Comparison of ENCODE assay signal across 8 cellular contexts in the genomic region with DNA sequence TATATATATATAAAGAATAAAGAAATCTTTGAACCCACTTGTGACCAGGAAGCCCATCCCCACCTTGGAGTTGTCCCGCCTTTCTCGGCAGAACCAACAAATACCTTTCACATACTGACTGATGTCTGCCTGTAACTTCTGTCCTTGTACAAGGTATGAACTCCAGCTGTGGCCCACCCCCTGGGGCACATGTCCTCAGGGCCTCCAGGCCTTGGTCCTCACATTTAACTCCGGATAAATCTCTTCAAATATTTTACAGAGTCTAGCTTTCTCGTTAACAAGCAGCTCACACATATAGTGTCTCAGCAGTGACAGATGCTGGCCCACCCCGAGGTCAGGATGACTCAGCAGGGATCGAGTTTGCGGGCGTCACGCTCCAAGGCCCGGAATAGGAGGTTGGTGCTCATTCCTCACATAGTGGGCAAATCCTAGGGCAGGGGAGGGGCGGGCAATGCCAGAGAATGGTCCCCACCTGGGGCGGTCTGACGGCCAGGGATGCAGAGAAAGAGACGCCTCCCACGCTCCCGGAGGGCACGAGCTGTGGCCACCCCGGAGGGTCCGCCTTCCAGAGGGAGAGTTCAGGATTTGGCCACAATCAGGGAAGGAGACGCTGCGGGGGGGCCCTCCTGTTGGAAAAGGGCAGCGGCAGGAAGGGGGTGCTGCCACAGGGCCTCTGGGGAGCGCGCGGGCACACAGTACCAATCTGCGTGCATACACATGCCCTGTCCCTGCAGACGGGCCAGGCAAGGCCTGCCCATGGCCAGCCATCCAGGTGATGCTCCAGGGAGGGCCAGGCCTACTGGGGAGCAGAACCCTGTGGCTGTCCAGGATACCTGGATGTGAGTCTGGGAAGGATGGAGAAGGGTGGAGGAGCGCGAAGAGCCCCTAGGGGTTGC.
DNase-seq lines count a peak whose midpoint lies in the region; ATAC-seq and TF ChIP-seq lines count a peak whose summit lies in the region.
"Not testable (repeated sequence)": the region's sequence is repeated elsewhere in the genome, so short reads cannot be mapped to it uniquely, and the experiment has no call there.

No MANE protein-coding gene starts in this region.

- H3K9ac ChIP-seq in skeletal muscle satellite cell (ENCODE audit: low read depth, low read length), result peak overlapping the region; percentile 13

- intact Hi-C loops in Right ventricle myocardium inferior (cut with DNase I), result not testable (repeated sequence)

- not testable (repeated sequence) for TF ChIP-seq CTCF in AG04449 (IDR thresholded peaks at IDR 0.05; ENCODE audit: insufficient read depth, low read length, missing control alignments); Peyer's patch (IDR thresholded peaks at IDR 0.05); choroid plexus epithelial cell (conservative IDR thresholded peaks at IDR 0.05; ENCODE audit: low read depth, low read length); mesothelial cell of epicardium (IDR thresholded peaks at IDR 0.05; ENCODE audit: unreplicated experiment)

- not testable (repeated sequence) for H3K27me3 ChIP-seq in Peyer's patch; skeletal muscle satellite cell (ENCODE audit: control insufficient read depth, insufficient read depth, low read length)

- H3K9me3 ChIP-seq in Peyer's patch; skeletal muscle satellite cell (replicated peaks; ENCODE audit: low read length): not testable (repeated sequence)

- H3K36me3 ChIP-seq in Peyer's patch, result not testable (repeated sequence)
- H3K36me3 ChIP-seq in skeletal muscle satellite cell (ENCODE audit: insufficient read depth, low read length), result peaks cover 13% of the 10 kb centered on the region

- CTCF ChIA-PET in AG04449 (lab: Yijun Ruan, JAX), result not testable (repeated sequence)

- POLR2A ChIA-PET in AG04449 (lab: Yijun Ruan, JAX), result interaction anchor here (1.6 kb wide), 1 partner anchor 9 kb away, joined by 6 read pairs; no protein-coding TSS in a partner anchor

- peaks cover 0 to 80% (median 32%) of the 10 kb centered on the region in 4 donors for H3K4me1 ChIP-seq in Peyer's patch
- peaks cover 90% of the 10 kb centered on the region for H3K4me1 ChIP-seq in skeletal muscle satellite cell (ENCODE audit: control insufficient read depth, insufficient read depth, low read length)

- H3K4me3 Mint-ChIP-seq in mesothelial cell of epicardium, result peak overlapping the region; percentile 36

- H3K4me1 Mint-ChIP-seq in mesothelial cell of epicardium, result peaks cover 63% of the 10 kb centered on the region

- H3K4me3 ChIP-seq in AG04449 (ENCODE audit: low read depth, low read length), result peak overlapping the region; percentile 18; the same call in 1 of the 2 replicates
- H3K4me3 ChIP-seq in Peyer's patch, result not testable (repeated sequence)
- peak overlapping the region; percentile 11 for H3K4me3 ChIP-seq in choroid plexus epithelial cell (ENCODE audit: low read depth, low read length)
- H3K4me3 ChIP-seq in skeletal muscle satellite cell (ENCODE audit: low read length), result peak overlapping the region; percentile 55

- TF ChIP-seq POLR2A in Peyer's patch (IDR thresholded peaks at IDR 0.05), result not testable (repeated sequence)

- H3K27ac ChIP-seq in Peyer's patch, result peak overlapping the region in 3 of 4 donors; percentile 31 to 49 (median 38)

- H3K27ac Mint-ChIP-seq in mesothelial cell of epicardium, result peak overlapping the region; percentile 93

- not testable (repeated sequence) for DNase-seq in AG04449 (ENCODE audit: low read depth, low spot score)
- peak; percentile 63 for DNase-seq in HCEC 1CT
- DNase-seq in Peyer's patch, result peak in 2 of 3 donors; percentile 46 to 58
- peak; percentile 40 to 52 for DNase-seq in activated T-cell treated with anti-CD3 and anti-CD28 coated beads, Interleukin-2, amount 50 U/mL, for 48 hours
- peak; percentile 54 for DNase-seq in choroid plexus epithelial cell (ENCODE audit: low read depth)
- DNase-seq in Right ventricle myocardium inferior (ENCODE audit: missing footprints), result peak; percentile 75
- peak in 1 of 2 experiments; percentile 49 for DNase-seq in mesothelial cell of epicardium (ENCODE audit: low spot score in 2 of 2, unreplicated experiment in 2 of 2)

- not testable (repeated sequence) for H3K27me3 Mint-ChIP-seq in mesothelial cell of epicardium (ENCODE audit: low read depth)

- peak; percentile 21 for ATAC-seq in Right ventricle myocardium inferior

- H3K36me3 Mint-ChIP-seq in mesothelial cell of epicardium, result not testable (repeated sequence)

- H3K4me2 ChIP-seq in skeletal muscle satellite cell (ENCODE audit: low read length), result peak overlapping the region; percentile 80

- not testable (repeated sequence) for H3K9me3 Mint-ChIP-seq in mesothelial cell of epicardium
